In the genomic region with DNA sequence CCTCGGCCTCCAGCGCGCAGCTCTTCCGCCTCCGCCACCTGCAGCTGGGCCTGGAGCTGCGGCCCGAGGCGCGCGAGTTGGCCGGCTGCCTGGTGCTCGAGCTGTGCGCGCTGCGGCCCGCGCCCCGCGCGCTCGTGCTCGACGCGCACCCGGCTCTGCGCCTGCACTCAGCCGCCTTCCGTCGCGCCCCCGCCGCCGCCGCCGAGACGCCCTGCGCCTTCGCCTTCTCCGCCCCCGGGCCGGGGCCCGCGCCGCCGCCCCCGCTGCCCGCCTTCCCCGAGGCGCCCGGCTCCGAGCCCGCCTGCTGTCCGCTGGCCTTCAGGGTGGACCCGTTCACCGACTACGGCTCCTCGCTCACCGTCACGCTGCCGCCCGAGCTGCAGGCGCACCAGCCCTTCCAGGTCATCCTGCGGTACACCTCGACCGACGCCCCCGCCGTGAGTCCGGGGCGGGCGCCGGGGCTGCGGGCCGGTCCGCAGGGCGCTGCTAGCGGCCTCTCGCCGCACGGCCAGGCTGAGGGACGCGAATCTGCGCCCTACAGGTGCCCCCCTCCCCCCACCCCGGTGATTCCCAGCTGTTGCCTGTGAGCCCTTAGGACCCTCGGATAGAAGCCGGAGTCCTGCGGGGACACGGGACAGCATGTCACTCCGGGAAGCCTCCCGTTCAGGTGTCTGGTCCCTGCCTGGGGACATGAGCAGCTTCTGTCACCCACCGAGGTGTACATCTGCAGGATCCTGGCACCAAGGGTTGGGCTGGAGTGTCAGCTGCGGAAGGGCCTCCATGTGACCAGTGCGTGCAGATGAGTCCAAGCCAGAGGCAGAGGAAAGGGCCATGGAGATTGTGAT, we compare ENCODE assay signal across 8 cellular contexts. TPM values are rescaled to one million over a fixed set of nuclear protein-coding genes. Genes with fewer than 3 reads are reported as not detected.
DNase-seq lines count a peak whose midpoint lies in the region; ATAC-seq and TF ChIP-seq lines count a peak whose summit lies in the region.

No MANE protein-coding gene starts in this region.

- H3K9me3 ChIP-seq in fibroblast of lung (ENCODE audit: control insufficient read depth, insufficient read depth, low read depth, low read length), result no peaks in the 10 kb centered on the region

- H3K36me3 Mint-ChIP-seq in type B pancreatic cell, result no peaks in the 10 kb centered on the region

- no peaks in the 10 kb centered on the region for H3K36me3 ChIP-seq in fibroblast of lung (ENCODE audit: control insufficient read depth, insufficient read depth, low read length)

- H3K4me2 ChIP-seq in fibroblast of lung (ENCODE audit: extremely low read depth, insufficient read depth, low read length), result peak overlapping the region; percentile 94

- H3K79me2 ChIP-seq in fibroblast of lung (ENCODE audit: control insufficient read depth, insufficient read depth, low read length), result peaks cover 5% of the 10 kb centered on the region

- peak; percentile 63 for DNase-seq in NCI-H2029 (lab: John Stamatoyannopoulos, UW)
- DNase-seq in NCI-H2029 treated with DMSO at 0.1 percent for 48 hours (lab: John Stamatoyannopoulos, UW), result no peak
- peak; percentile 21 for DNase-seq in NCI-H446 treated with DMSO at 0.1 percent for 48 hours (lab: John Stamatoyannopoulos, UW)
- DNase-seq in activated T-helper 1 cell treated with Interleukin-2 at 50 U/mL for 16 hours (ENCODE audit: low read depth), result peak; percentile 57
- peak; percentile 62 to 65 for DNase-seq in fibroblast of lung (ENCODE audit: low read depth in 2 of 2)
- peak; percentile 61 for DNase-seq in myocyte (ENCODE audit: low read depth)
- DNase-seq in type B pancreatic cell (ENCODE audit: extremely low spot score, unreplicated experiment), result peak; percentile 66

- H4K20me1 ChIP-seq in fibroblast of lung (ENCODE audit: control insufficient read depth, extremely low read depth, insufficient read depth, low read length), result no peaks in the 10 kb centered on the region

- peak overlapping the region; percentile 49 to 70 (median 62) for H3K4me3 ChIP-seq in fibroblast of lung (replicated peaks in 1 of 4; ENCODE audit: control extremely low read depth in 1 of 4, insufficient read depth in 1 of 4, low read depth in 3 of 4, low read length in 4 of 4)

- H3K27ac Mint-ChIP-seq in type B pancreatic cell, result peak overlapping the region; percentile 48

- no peaks in the 10 kb centered on the region for H3K9me3 Mint-ChIP-seq in type B pancreatic cell

- H3K9ac ChIP-seq in fibroblast of lung (ENCODE audit: insufficient read depth, low read length), result peak overlapping the region; percentile 59

- H3K27me3 ChIP-seq in fibroblast of lung (ENCODE audit: control insufficient read depth, insufficient read depth, low read length), result no peaks in the 10 kb centered on the region

- TF ChIP-seq CTCF in fibroblast of lung (conservative IDR thresholded peaks at IDR 0.05 in 1 of 2, IDR thresholded peaks at IDR 0.05 in 1 of 2; ENCODE audit: low read depth in 1 of 2, low read length in 2 of 2) (no peak), type B pancreatic cell (conservative IDR thresholded peaks at IDR 0.05) (no peak)

- H3K4me1 ChIP-seq in fibroblast of lung (ENCODE audit: control insufficient read depth, extremely low read depth, insufficient read depth, low read length), result peaks cover 23% of the 10 kb centered on the region

- peaks cover 7% of the 10 kb centered on the region for H3K27me3 Mint-ChIP-seq in type B pancreatic cell

- ATAC-seq in HG02610 (IDR thresholded peaks at IDR 0.05; ENCODE audit: unreplicated experiment), result peak; percentile 18

- peaks cover 7% of the 10 kb centered on the region for H3K4me1 Mint-ChIP-seq in type B pancreatic cell (ENCODE audit: unreplicated experiment)

- H2AFZ ChIP-seq in fibroblast of lung (ENCODE audit: low read length), result no peak overlapping the region

- peak overlapping the region; percentile 80 for H3K4me3 Mint-ChIP-seq in type B pancreatic cell

- H3K27ac ChIP-seq in fibroblast of lung (ENCODE audit: insufficient read depth, low read length), result no peak overlapping the region

RNA-seq across cellular contexts. Expression of gene RNPEPL1, which starts 0.6 kb away (rescaled TPM):
- 10.3 and 20.6 TPM in 2 replicates for total RNA-seq in fibroblast of lung
- polyA plus RNA-seq in fibroblast of lung, result 7.9 and 10.0 TPM in 2 replicates
- polyA plus RNA-seq in fibroblast of lung (2012), result 38.7 and 49.1 TPM in 2 replicates
- polyA minus RNA-seq in fibroblast of lung (ENCODE audit: low replicate concordance), result 93.8 and 122 TPM in 2 replicates
- 19.3 and 21.2 TPM in 2 replicates for total RNA-seq in myocyte
- 44.7 TPM for polyA plus RNA-seq in myocyte (2012)
- total RNA-seq in type B pancreatic cell (ENCODE audit: low replicate concordance), result 40.5 and 66.4 TPM in 2 replicates

RNA-seq across cellular contexts. Expression of gene DUSP28, which starts 8.7 kb away (rescaled TPM):
- total RNA-seq in fibroblast of lung, result 1.8 and 2.5 TPM in 2 replicates
- polyA plus RNA-seq in fibroblast of lung, result 2.8 and 3.9 TPM in 2 replicates
- 3.1 and 3.9 TPM in 2 replicates for polyA plus RNA-seq in fibroblast of lung (2012)
- polyA minus RNA-seq in fibroblast of lung (ENCODE audit: low replicate concordance), result 1.7 and 6.2 TPM in 2 replicates
- total RNA-seq in myocyte, result 36.7 and 54.0 TPM in 2 replicates
- polyA plus RNA-seq in myocyte (2012), result 17.8 TPM
- 4.3 and 6.4 TPM in 2 replicates for total RNA-seq in type B pancreatic cell (ENCODE audit: low replicate concordance)

RNA-seq across cellular contexts. Expression of gene ANKMY1, which starts 11.1 kb away (rescaled TPM):
- total RNA-seq in fibroblast of lung, result 3.9 and 7.4 TPM in 2 replicates
- 2.5 and 2.8 TPM in 2 replicates for polyA plus RNA-seq in fibroblast of lung
- polyA plus RNA-seq in fibroblast of lung (2012), result 2.6 and 3.2 TPM in 2 replicates
- 14.7 and 16.6 TPM in 2 replicates for polyA minus RNA-seq in fibroblast of lung (ENCODE audit: low replicate concordance)
- total RNA-seq in myocyte, result 5.3 and 5.4 TPM in 2 replicates
- 9.0 TPM for polyA plus RNA-seq in myocyte (2012)
- 13.4 and 16.8 TPM in 2 replicates for total RNA-seq in type B pancreatic cell (ENCODE audit: low replicate concordance)

RNA-seq across cellular contexts. Expression of gene CAPN10, which starts 17.6 kb away (rescaled TPM):
- 17.2 and 23.0 TPM in 2 replicates for total RNA-seq in fibroblast of lung
- polyA plus RNA-seq in fibroblast of lung, result 3.6 and 4.0 TPM in 2 replicates
- 6.4 and 9.2 TPM in 2 replicates for polyA plus RNA-seq in fibroblast of lung (2012)
- 2.8 and 8.5 TPM in 2 replicates for polyA minus RNA-seq in fibroblast of lung (ENCODE audit: low replicate concordance)
- total RNA-seq in myocyte, result 30.2 and 31.5 TPM in 2 replicates
- polyA plus RNA-seq in myocyte (2012), result 21.2 TPM
- total RNA-seq in type B pancreatic cell (ENCODE audit: low replicate concordance), result 36.3 and 55.2 TPM in 2 replicates

RNA-seq across cellular contexts. Expression of gene GPR35, which starts 56.4 kb away (rescaled TPM):
- total RNA-seq in fibroblast of lung (1.0 and 1.2 TPM in 2 replicates), myocyte (0.56 and 1.7 TPM in 2 replicates), type B pancreatic cell (ENCODE audit: low replicate concordance) (3.6 and 3.9 TPM in 2 replicates)
- polyA plus RNA-seq in fibroblast of lung, result 0.09 TPM in 1 of 2 replicates, not detected in the other
- 0.10 and 0.15 TPM in 2 replicates for polyA plus RNA-seq in fibroblast of lung (2012)
- not detected in 2 replicates for polyA minus RNA-seq in fibroblast of lung (ENCODE audit: low replicate concordance)
- polyA plus RNA-seq in myocyte (2012), result 1.9 TPM
